8 cellular contexts compared by ENCODE assay signal in the genomic region with DNA sequence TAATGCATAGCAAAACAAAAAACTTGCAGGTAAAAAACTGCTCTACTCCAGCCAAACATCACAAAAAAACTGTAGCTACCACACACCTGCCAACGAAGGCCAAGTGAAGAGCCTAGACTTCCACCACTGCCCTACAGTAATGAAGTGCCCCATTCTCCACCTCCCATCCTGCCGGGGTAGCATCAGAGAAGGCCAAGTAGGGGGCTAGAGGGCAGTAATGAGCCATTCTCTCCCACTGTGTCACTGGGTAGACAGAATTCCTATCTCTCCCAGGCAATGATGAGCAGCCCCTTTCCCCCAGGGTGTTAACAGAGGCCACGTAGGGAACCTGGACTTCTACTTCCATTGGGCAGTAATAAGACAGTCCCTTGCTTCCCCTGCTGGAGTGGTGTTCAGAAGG. TPM values are rescaled to one million over a fixed set of nuclear protein-coding genes. Genes with fewer than 3 reads are reported as not detected.
DNase-seq lines count a peak whose midpoint lies in the region; ATAC-seq and TF ChIP-seq lines count a peak whose summit lies in the region.

No MANE protein-coding gene starts in this region.

- H3K4me1 Mint-ChIP-seq in activated CD4-positive, alpha-beta T cell treated with anti-CD3 and anti-CD28 coated beads, Interleukin-2, amount 10 ng/mL, durations not matched to agents 24 days and 14 days = peaks cover 17% of the 10 kb centered on the region
- H3K4me1 Mint-ChIP-seq in activated CD4-positive, alpha-beta T cell treated with anti-CD3 and anti-CD28 coated beads, Interleukin-2, amount 10 ng/mL, durations not matched to agents 7 days and 5 days = peaks cover 34% of the 10 kb centered on the region
- H3K4me1 Mint-ChIP-seq in T-cell (peaks cover 26 to 35% (median 28%) of the 10 kb centered on the region in 3 donors), glutamatergic neuron (ENCODE audit: low read depth, unreplicated experiment) (peaks cover 6% of the 10 kb centered on the region)
- peaks cover 0 to 4% of the 10 kb centered on the region in 2 donors for H3K4me1 Mint-ChIP-seq in stimulated activated naive B cell treated with anti-CD40 and anti-IgM and Interleukin-4, amounts not matched to agents 10 μg/mL and 1 μg/mL and 100 μg/mL, for 72 hours

- peak; percentile 23 for TF ChIP-seq CTCF in glutamatergic neuron (IDR thresholded peaks at IDR 0.05; ENCODE audit: partially characterized antibody, unreplicated experiment)

- H3K27ac Mint-ChIP-seq in activated CD4-positive, alpha-beta T cell treated with anti-CD3 and anti-CD28 coated beads, Interleukin-2, amount 10 ng/mL, durations not matched to agents 24 days and 14 days = no peak overlapping the region
- H3K27ac Mint-ChIP-seq in activated CD4-positive, alpha-beta T cell treated with anti-CD3 and anti-CD28 coated beads, Interleukin-2, amount 10 ng/mL, durations not matched to agents 7 days and 5 days = no peak overlapping the region
- H3K27ac Mint-ChIP-seq in T-cell (peak overlapping the region in 1 of 2 donors; percentile 70), glutamatergic neuron (ENCODE audit: unreplicated experiment) (no peak overlapping the region)
- H3K27ac Mint-ChIP-seq in stimulated activated naive B cell treated with anti-CD40 and anti-IgM and Interleukin-4, amounts not matched to agents 10 μg/mL and 1 μg/mL and 100 μg/mL, for 72 hours = peak overlapping the region; percentile 9

- POLR2A ChIA-PET in activated CD4-positive, alpha-beta T cell treated with anti-CD3 and anti-CD28 coated beads, Interleukin-2, amount 10 ng/mL, durations not matched to agents 7 days and 5 days (lab: Charles Lee) = no interaction called here
- POLR2A ChIA-PET in T-cell (lab: Charles Lee) = no interaction called here

- peaks cover 4% of the 10 kb centered on the region for H3K9me3 Mint-ChIP-seq in activated CD4-positive, alpha-beta T cell treated with anti-CD3 and anti-CD28 coated beads, Interleukin-2, amount 10 ng/mL, durations not matched to agents 24 days and 14 days
- peaks cover 19% of the 10 kb centered on the region for H3K9me3 Mint-ChIP-seq in activated CD4-positive, alpha-beta T cell treated with anti-CD3 and anti-CD28 coated beads, Interleukin-2, amount 10 ng/mL, durations not matched to agents 7 days and 5 days
- peaks cover 0 to 17% (median 2%) of the 10 kb centered on the region in 3 donors for H3K9me3 Mint-ChIP-seq in T-cell
- H3K9me3 Mint-ChIP-seq in glutamatergic neuron (ENCODE audit: unreplicated experiment) = no peaks in the 10 kb centered on the region
- peaks cover 3 to 10% of the 10 kb centered on the region in 2 donors for H3K9me3 Mint-ChIP-seq in stimulated activated naive B cell treated with anti-CD40 and anti-IgM and Interleukin-4, amounts not matched to agents 10 μg/mL and 1 μg/mL and 100 μg/mL, for 72 hours

- no peaks in the 10 kb centered on the region for H3K27me3 Mint-ChIP-seq in activated CD4-positive, alpha-beta T cell treated with anti-CD3 and anti-CD28 coated beads, Interleukin-2, amount 10 ng/mL, durations not matched to agents 24 days and 14 days
- H3K27me3 Mint-ChIP-seq in activated CD4-positive, alpha-beta T cell treated with anti-CD3 and anti-CD28 coated beads, Interleukin-2, amount 10 ng/mL, durations not matched to agents 7 days and 5 days = no peaks in the 10 kb centered on the region
- no peaks in the 10 kb centered on the region for H3K27me3 Mint-ChIP-seq in T-cell
- peaks cover 3% of the 10 kb centered on the region for H3K27me3 Mint-ChIP-seq in glutamatergic neuron (ENCODE audit: unreplicated experiment)
- no peaks in the 10 kb centered on the region for H3K27me3 Mint-ChIP-seq in stimulated activated naive B cell treated with anti-CD40 and anti-IgM and Interleukin-4, amounts not matched to agents 10 μg/mL and 1 μg/mL and 100 μg/mL, for 72 hours

- intact Hi-C loops in activated CD4-positive, alpha-beta T cell treated with anti-CD3 and anti-CD28 coated beads, Interleukin-2, amount 10 ng/mL, durations not matched to agents 24 days and 14 days (cut with micrococcal nuclease) = no loop called here

- ATAC-seq in HG02885 (IDR thresholded peaks at IDR 0.05; ENCODE audit: poor library complexity, unreplicated experiment) = peak; percentile 47
- ATAC-seq in T-cell (replicated peaks in 1 of 4) = peak; percentile 55 to 74 (median 68)
- peak; percentile 42 to 52 for ATAC-seq in stimulated activated naive B cell treated with anti-CD40 and anti-IgM and Interleukin-4, amounts not matched to agents 10 μg/mL and 1 μg/mL and 100 μg/mL, for 72 hours (replicated peaks)
- ATAC-seq in GM21717 (IDR thresholded peaks at IDR 0.05; ENCODE audit: unreplicated experiment) = no peak

- H3K36me3 Mint-ChIP-seq in activated CD4-positive, alpha-beta T cell treated with anti-CD3 and anti-CD28 coated beads, Interleukin-2, amount 10 ng/mL, durations not matched to agents 24 days and 14 days (ENCODE audit: low read depth) = peaks cover 58% of the 10 kb centered on the region
- H3K36me3 Mint-ChIP-seq in activated CD4-positive, alpha-beta T cell treated with anti-CD3 and anti-CD28 coated beads, Interleukin-2, amount 10 ng/mL, durations not matched to agents 7 days and 5 days (ENCODE audit: low read depth) = peaks cover 69% of the 10 kb centered on the region
- H3K36me3 Mint-ChIP-seq in T-cell (peaks cover 62% of the 10 kb centered on the region), glutamatergic neuron (ENCODE audit: unreplicated experiment) (peaks cover 20% of the 10 kb centered on the region)
- peaks cover 46 to 64% of the 10 kb centered on the region in 2 donors for H3K36me3 Mint-ChIP-seq in stimulated activated naive B cell treated with anti-CD40 and anti-IgM and Interleukin-4, amounts not matched to agents 10 μg/mL and 1 μg/mL and 100 μg/mL, for 72 hours

- DNase-seq in activated CD4-positive, alpha-beta T cell treated with anti-CD3 and anti-CD28 coated beads, Interleukin-2, amount 10 ng/mL, durations not matched to agents 24 days and 14 days = peak; percentile 67
- DNase-seq in activated CD4-positive, alpha-beta T cell treated with anti-CD3 and anti-CD28 coated beads, Interleukin-2, amount 10 ng/mL, durations not matched to agents 7 days and 5 days = no peak
- DNase-seq in T-cell (peak in 3 of 34 experiments; percentile 15 to 28 (median 21)), glutamatergic neuron (peak; percentile 71), NK-92 (lab: John Stamatoyannopoulos, UW; ENCODE audit: unreplicated experiment) (no peak)
- no peak for DNase-seq in stimulated activated naive B cell treated with anti-CD40 and anti-IgM and Interleukin-4, amounts not matched to agents 10 μg/mL and 1 μg/mL and 100 μg/mL, for 72 hours

- CTCF ChIA-PET in activated CD4-positive, alpha-beta T cell treated with anti-CD3 and anti-CD28 coated beads, Interleukin-2, amount 10 ng/mL, durations not matched to agents 7 days and 5 days (lab: Charles Lee) = interaction anchor here (0.6 to 0.7 kb wide), 2 partner anchors 10 to 563 kb away, joined by 3 to 7 read pairs; no protein-coding TSS in a partner anchor
- CTCF ChIA-PET in T-cell (lab: Charles Lee) = interaction anchor here (0.7 to 1.1 kb wide), 4 partner anchors 31 to 607 kb away, joined by 4 to 9 read pairs (median 7); no protein-coding TSS in a partner anchor

- no peak overlapping the region for H3K4me3 Mint-ChIP-seq in activated CD4-positive, alpha-beta T cell treated with anti-CD3 and anti-CD28 coated beads, Interleukin-2, amount 10 ng/mL, durations not matched to agents 24 days and 14 days
- H3K4me3 Mint-ChIP-seq in activated CD4-positive, alpha-beta T cell treated with anti-CD3 and anti-CD28 coated beads, Interleukin-2, amount 10 ng/mL, durations not matched to agents 7 days and 5 days = no peak overlapping the region
- H3K4me3 Mint-ChIP-seq in T-cell = no peak overlapping the region
- H3K4me3 Mint-ChIP-seq in glutamatergic neuron (ENCODE audit: unreplicated experiment) = no peak overlapping the region
- H3K4me3 Mint-ChIP-seq in stimulated activated naive B cell treated with anti-CD40 and anti-IgM and Interleukin-4, amounts not matched to agents 10 μg/mL and 1 μg/mL and 100 μg/mL, for 72 hours = no peak overlapping the region

RNA-seq across cellular contexts. Expression of a gene that starts 9.5 kb away (rescaled TPM):
- 36.3 and 39.6 TPM in 2 replicates for total RNA-seq in activated CD4-positive, alpha-beta T cell treated with anti-CD3 and anti-CD28 coated beads, Interleukin-2, amount 10 ng/mL, durations not matched to agents 24 days and 14 days
- 10 to 100 TPM; 56.0 to 58.9 TPM for total RNA-seq in activated CD4-positive, alpha-beta T cell treated with anti-CD3 and anti-CD28 coated beads, Interleukin-2, amount 10 ng/mL, durations not matched to agents 7 days and 5 days
- total RNA-seq in T-cell (10 to 100 TPM; 50.1 to 71.2 (median 53.6) TPM), glutamatergic neuron (ENCODE audit: unreplicated experiment) (36.9 TPM)

RNA-seq across cellular contexts. Expression of a gene that starts 18.4 kb away (rescaled TPM):
- total RNA-seq in activated CD4-positive, alpha-beta T cell treated with anti-CD3 and anti-CD28 coated beads, Interleukin-2, amount 10 ng/mL, durations not matched to agents 24 days and 14 days = 66.6 and 66.8 TPM in 2 replicates
- total RNA-seq in activated CD4-positive, alpha-beta T cell treated with anti-CD3 and anti-CD28 coated beads, Interleukin-2, amount 10 ng/mL, durations not matched to agents 7 days and 5 days = 10 to 100 TPM; 48.9 to 63.6 TPM
- 10 to 100 TPM; 33.0 to 52.6 (median 46.4) TPM for total RNA-seq in T-cell
- total RNA-seq in glutamatergic neuron (ENCODE audit: unreplicated experiment) = 38.9 TPM

RNA-seq across cellular contexts. Expression of a gene that starts 28.2 kb away (rescaled TPM):
- 79.5 and 80.9 TPM in 2 replicates for total RNA-seq in activated CD4-positive, alpha-beta T cell treated with anti-CD3 and anti-CD28 coated beads, Interleukin-2, amount 10 ng/mL, durations not matched to agents 24 days and 14 days
- 100 to 1,000 TPM in 1 of 2 experiments, 10 to 100 TPM in 1; 96.4 to 106 TPM for total RNA-seq in activated CD4-positive, alpha-beta T cell treated with anti-CD3 and anti-CD28 coated beads, Interleukin-2, amount 10 ng/mL, durations not matched to agents 7 days and 5 days
- total RNA-seq in T-cell (100 to 1,000 TPM; 185 to 252 (median 209) TPM), glutamatergic neuron (ENCODE audit: unreplicated experiment) (196 TPM)

Comparison
In these comparisons a context has a peak if more than half of its experiments do, and no peak if none do; other contexts are left out.
1. DNase-seq: peak in activated CD4-positive, alpha-beta T cell treated with anti-CD3 and anti-CD28 coated beads, Interleukin-2, amount 10 ng/mL, durations not matched to agents 24 days and 14 days (single experiment) and glutamatergic neuron (single experiment); none in activated CD4-positive, alpha-beta T cell treated with anti-CD3 and anti-CD28 coated beads, Interleukin-2, amount 10 ng/mL, durations not matched to agents 7 days and 5 days (single experiment), stimulated activated naive B cell treated with anti-CD40 and anti-IgM and Interleukin-4, amounts not matched to agents 10 μg/mL and 1 μg/mL and 100 μg/mL, for 72 hours (single experiment) and NK-92 (single experiment).